Comparison of ENCODE assay signal across 8 cellular contexts in genomic region chr7:34100661-34101060, GRCh38.
"Had no signal": no experiment of that assay in that cellular context is flagged by ENCODE, and none has a peak within 500 bp of the region (broad histone marks: within the 10 kb centered on the region; RNA-seq: fewer than 3 reads in every experiment).

No MANE protein-coding gene starts in this region.

- H2AFZ ChIP-seq: GM23338 had no signal

- ATAC-seq: GM23338 had no signal

- H3K4me2 ChIP-seq: GM23338 had no signal

- H3K4me1 Mint-ChIP-seq: IgD-negative memory B cell had no signal

- H3K4me3 ChIP-seq: GM23338 had no signal

- DNase-seq: H9, HCEC 1CT, KBM-7 had no signal

- H3K9me3 Mint-ChIP-seq: GM23338, H9 had no signal

- H3K36me3 Mint-ChIP-seq: IgD-negative memory B cell had no signal

- H3K27ac Mint-ChIP-seq: GM23338 had no signal

- H3K4me3 Mint-ChIP-seq: GM23338, H9, IgD-negative memory B cell had no signal

- FAIRE-seq: H1, H54, HTR-8/SVneo had no signal
